8 cellular contexts compared by ENCODE assay signal in genomic region chr7:8261711-8262695, GRCh38. TPM values are rescaled to one million over a fixed set of nuclear protein-coding genes. Genes with fewer than 3 reads are reported as not detected.
A peak's percentile ranks its signal among the peaks of the same experiment; 100 is the strongest.
DNase-seq lines count a peak whose midpoint lies in the region; ATAC-seq and TF ChIP-seq lines count a peak whose summit lies in the region.

Gene ICA1 (minus strand): TSS chr7:8262167. CDS start chr7:8235926, 26,241 bp downstream.

- peak; percentile 70 for ATAC-seq in GM18868 (IDR thresholded peaks at IDR 0.05; ENCODE audit: unreplicated experiment)
- peak; percentile 56 for ATAC-seq in HG03460 (IDR thresholded peaks at IDR 0.05; ENCODE audit: unreplicated experiment)
- no peak for ATAC-seq in HG02970 (IDR thresholded peaks at IDR 0.05; ENCODE audit: low FRiP score, unreplicated experiment)

- no peaks in the 10 kb centered on the region for H3K79me2 ChIP-seq in parathyroid adenoma

- no peaks in the 10 kb centered on the region for H3K36me3 ChIP-seq in left ventricle myocardium inferior
- no peaks in the 10 kb centered on the region for H3K36me3 ChIP-seq in parathyroid adenoma (ENCODE audit: control insufficient read depth, insufficient read depth, low read length)

- H3K9ac ChIP-seq in parathyroid adenoma, result peak within 1 kb of the TSS; percentile 87

- no peaks in the 10 kb centered on the region for H3K9me3 ChIP-seq in left ventricle myocardium inferior (replicated peaks)
- H3K9me3 ChIP-seq in parathyroid adenoma (ENCODE audit: control insufficient read depth, low read length), result no peaks in the 10 kb centered on the region

- H3K27ac ChIP-seq in angular gyrus (ENCODE audit: low read depth, low read length) (peak within 1 kb of the TSS; percentile 57), left ventricle myocardium inferior (replicated peaks) (peak within 1 kb of the TSS; percentile 96), parathyroid adenoma (peak within 1 kb of the TSS; percentile 61)

- peak; percentile 15 for TF ChIP-seq CTCF in left ventricle myocardium inferior (IDR thresholded peaks at IDR 0.05; ENCODE audit: borderline replicate concordance)
- TF ChIP-seq CTCF in parathyroid adenoma (IDR thresholded peaks at IDR 0.05), result no peak

- H3K4me2 ChIP-seq in parathyroid adenoma (ENCODE audit: low read length), result peak within 1 kb of the TSS; percentile 91

- intact Hi-C loops in left ventricle myocardium inferior (cut with micrococcal nuclease), result no loop called here

- peak within 1 kb of the TSS; percentile 95 for H2AFZ ChIP-seq in parathyroid adenoma

- peak within 1 kb of the TSS; percentile 81 for H3K4me3 ChIP-seq in left ventricle myocardium inferior
- peak within 1 kb of the TSS; percentile 82 for H3K4me3 ChIP-seq in parathyroid adenoma (ENCODE audit: low read depth, low read length)

- peak; percentile 52 for DNase-seq in Ammon's horn (ENCODE audit: low spot score)
- DNase-seq in NOMO-1 treated with DMSO at 0.1 percent for 48 hours (lab: John Stamatoyannopoulos, UW; ENCODE audit: unreplicated experiment), result peak; percentile 36
- peak; percentile 70 for DNase-seq in left ventricle myocardium inferior

- H3K27me3 ChIP-seq in left ventricle myocardium inferior (ENCODE audit: low read depth) (peaks cover 7% of the 10 kb centered on the region), parathyroid adenoma (ENCODE audit: control insufficient read depth, insufficient read depth, low read length) (no peaks in the 10 kb centered on the region)

- H3K4me1 ChIP-seq in left ventricle myocardium inferior, result peaks cover 39% of the 10 kb centered on the region
- H3K4me1 ChIP-seq in parathyroid adenoma, result no peaks in the 10 kb centered on the region

RNA-seq across cellular contexts. Expression of gene ICA1, which starts in this region (rescaled TPM):
- total RNA-seq in left ventricle myocardium inferior, result 54.9 TPM
